In the genomic region with DNA sequence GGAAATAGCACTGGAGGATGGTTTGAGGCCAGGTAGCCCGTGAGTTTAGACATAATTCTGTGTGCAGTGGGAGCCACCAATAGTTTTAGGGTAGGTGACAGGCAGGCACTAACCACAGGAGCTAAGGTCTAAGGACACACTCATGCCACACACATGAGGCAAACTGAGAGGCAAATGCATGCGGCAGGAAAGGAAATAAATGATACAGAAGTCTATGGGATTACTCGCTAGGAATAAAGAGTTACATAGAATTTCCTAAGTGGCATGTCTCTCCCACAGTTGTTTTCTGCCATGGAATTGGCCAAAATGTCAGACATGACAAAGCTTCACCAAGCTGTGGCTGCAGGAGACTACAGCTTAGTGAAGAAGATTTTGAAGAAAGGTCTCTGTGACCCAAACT, we compare ENCODE assay signal across 9 cellular contexts. TPM values are rescaled to one million over a fixed set of nuclear protein-coding genes. Genes with fewer than 3 reads are reported as not detected.
"Had no signal": no experiment of that assay in that cellular context is flagged by ENCODE, and none has a peak within 500 bp of the region (broad histone marks: within the 10 kb centered on the region; RNA-seq: fewer than 3 reads in every experiment).

No MANE protein-coding gene starts in this region.

- DNase-seq: IMR-90, KBM-7, KG1 had no signal

- H3K4me1 Mint-ChIP-seq: IgD-negative memory B cell had no signal

- H3K4me3 ChIP-seq: K562 had no signal

- ATAC-seq: HepG2, K562 had no signal

- H3K9me3 Mint-ChIP-seq: IgD-negative memory B cell had no signal

- H3K27ac ChIP-seq: HL-60 had no signal

- H3K4me3 Mint-ChIP-seq: IgD-negative memory B cell had no signal

RNA-seq across cellular contexts. Expression of gene ANKRD66, which starts 4.9 kb away (rescaled TPM):
- total RNA-seq: HepG2, HT-29, HT1080, IMR-90, K562 had no signal

RNA-seq across cellular contexts. Expression of gene PLA2G7, which starts 16.5 kb away (rescaled TPM):
- total RNA-seq: HepG2, HT-29, HT1080, IMR-90, K562 had no signal

RNA-seq across cellular contexts. Expression of gene MEP1A, which starts 41.5 kb away (rescaled TPM):
- total RNA-seq: HT1080, IMR-90, K562 had no signal
